ENCODE assay signal across 13 cellular contexts in the genomic region with DNA sequence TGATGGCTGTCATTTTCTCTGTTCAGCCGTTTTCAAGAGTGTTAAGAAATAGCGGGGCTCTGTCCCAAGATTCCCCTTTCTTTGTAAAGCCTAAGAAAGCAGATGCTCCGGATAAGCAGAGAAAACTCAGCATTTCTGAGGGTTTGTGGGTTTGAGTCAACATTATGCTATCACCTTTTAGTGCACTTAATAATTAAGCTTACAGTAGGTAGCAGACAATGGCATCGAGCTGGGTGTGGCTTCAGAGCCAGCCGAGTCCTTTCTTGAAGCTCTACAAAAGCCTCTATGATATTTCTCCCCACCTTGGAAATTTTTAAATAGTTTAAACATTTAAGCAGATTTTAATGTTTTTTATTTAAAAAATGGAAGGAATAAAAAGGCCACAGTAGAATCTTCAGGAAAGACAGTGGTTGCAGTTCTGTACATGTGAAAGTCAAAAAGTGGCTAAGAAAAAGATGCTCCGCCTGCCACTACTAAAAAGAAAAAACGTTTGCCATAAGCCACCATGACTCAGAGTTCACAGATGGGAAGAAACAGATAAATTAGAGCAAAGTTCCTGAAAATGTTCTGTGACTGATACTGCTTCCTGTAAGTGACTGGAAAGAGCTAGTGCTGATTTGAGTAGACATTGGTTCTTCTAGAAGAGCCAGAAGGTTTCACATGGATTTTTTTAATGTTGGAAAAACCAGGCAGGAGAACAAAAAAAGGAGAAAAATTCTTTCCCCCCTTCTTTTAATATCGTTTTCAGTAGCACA.
A peak's percentile ranks its signal among the peaks of the same experiment; 100 is the strongest.
DNase-seq lines count a peak whose midpoint lies in the region; FAIRE-seq and TF ChIP-seq lines count a peak whose summit lies in the region.
"Had no signal": no experiment of that assay in that cellular context is flagged by ENCODE, and none has a peak within 500 bp of the region (broad histone marks: within the 10 kb centered on the region; RNA-seq: fewer than 3 reads in every experiment).

No MANE protein-coding gene starts in this region.

- H3K9ac ChIP-seq in kidney (ENCODE audit: low read length in 2 of 2), result no peak overlapping the region

- peak; percentile 23 for FAIRE-seq in kidney (lab: Jason Lieb, UNC)
- FAIRE-seq: A204.1, H1 had no signal

- POLR2A ChIA-PET in MCF 10A (lab: Yijun Ruan, JAX), result no interaction called here

- no peaks in the 10 kb centered on the region for H3K27me3 ChIP-seq in breast epithelium
- H3K27me3 ChIP-seq in transverse colon, result no peaks in the 10 kb centered on the region

- no peak overlapping the region for H3K27ac Mint-ChIP-seq in MCF 10A (ENCODE audit: low read depth, unreplicated experiment)
- peak overlapping the region; percentile 34 for H3K27ac Mint-ChIP-seq in activated T-helper 2 cell treated with anti-CD3 and anti-CD28 coated beads, Interferon-gamma antibody, Interleukin-2, Interleukin-4, amounts not matched to agents 10 μg/mL and 5 μg/mL and 100 μg/mL, durations not matched to agents 14 hours and 24 hours and 36 hours
- no peak overlapping the region for H3K27ac Mint-ChIP-seq in activated naive CD8-positive, alpha-beta T cell treated with anti-CD3 and anti-CD28 coated beads for 36 hours
- H3K27ac Mint-ChIP-seq: nephron progenitor cell, T-cell had no signal

- TF ChIP-seq EP300 in transverse colon (IDR thresholded peaks at IDR 0.05; ENCODE audit: low read depth), result no peak

- H3K9me3 Mint-ChIP-seq in MCF 10A (ENCODE audit: unreplicated experiment), result peaks cover 10% of the 10 kb centered on the region
- peaks cover 12% of the 10 kb centered on the region for H3K9me3 Mint-ChIP-seq in activated T-helper 2 cell treated with anti-CD3 and anti-CD28 coated beads, Interferon-gamma antibody, Interleukin-2, Interleukin-4, amounts not matched to agents 10 μg/mL and 5 μg/mL and 100 μg/mL, durations not matched to agents 14 hours and 24 hours and 36 hours
- no peaks in the 10 kb centered on the region for H3K9me3 Mint-ChIP-seq in activated naive CD8-positive, alpha-beta T cell treated with anti-CD3 and anti-CD28 coated beads for 36 hours

- CTCF ChIA-PET in MCF 10A (lab: Yijun Ruan, JAX), result interaction anchor here (0.7 kb wide), 1 partner anchor 941 kb away, joined by 3 read pairs; no protein-coding TSS in a partner anchor

- H3K4me1 Mint-ChIP-seq in MCF 10A (ENCODE audit: insufficient read depth, unreplicated experiment), result peaks cover 15% of the 10 kb centered on the region
- peaks cover 27% of the 10 kb centered on the region for H3K4me1 Mint-ChIP-seq in activated T-helper 2 cell treated with anti-CD3 and anti-CD28 coated beads, Interferon-gamma antibody, Interleukin-2, Interleukin-4, amounts not matched to agents 10 μg/mL and 5 μg/mL and 100 μg/mL, durations not matched to agents 14 hours and 24 hours and 36 hours (ENCODE audit: low read depth)
- no peaks in the 10 kb centered on the region for H3K4me1 Mint-ChIP-seq in activated naive CD8-positive, alpha-beta T cell treated with anti-CD3 and anti-CD28 coated beads for 36 hours

- H3K4me3 ChIP-seq in breast epithelium (no peak overlapping the region), kidney (ENCODE audit: low read length in 2 of 2) (no peak overlapping the region), transverse colon (no peak overlapping the region)

- no peak for TF ChIP-seq POLR2A in breast epithelium (IDR thresholded peaks at IDR 0.05)
- TF ChIP-seq POLR2A in transverse colon (IDR thresholded peaks at IDR 0.05), result no peak

- DNase-seq in MCF 10A (ENCODE audit: unreplicated experiment) (peak; percentile 70), breast epithelium (ENCODE audit: low spot score in 2 of 2) (no peak), kidney (no peak), transverse colon (no peak), epidermal melanocyte (ENCODE audit: insufficient read length, low spot score) (no peak)
- DNase-seq in activated T-helper 2 cell treated with anti-CD3 and anti-CD28 coated beads, Interferon-gamma antibody, Interleukin-2, Interleukin-4, amounts not matched to agents 10 μg/mL and 5 μg/mL and 100 μg/mL, durations not matched to agents 14 hours and 24 hours and 36 hours (ENCODE audit: low spot score), result no peak
- no peak for DNase-seq in activated CD4-positive, CD25-positive, alpha-beta regulatory T cell (lab: John Stamatoyannopoulos, UW)
- DNase-seq in activated naive CD8-positive, alpha-beta T cell treated with anti-CD3 and anti-CD28 coated beads for 36 hours, result no peak
- DNase-seq: nephron progenitor cell, T-cell had no signal

- BruUV-seq in MCF 10A (replicated peaks; lab: Mats Ljungman, UMichigan), result no TSS peak

- no peaks in the 10 kb centered on the region for H3K27me3 Mint-ChIP-seq in MCF 10A (ENCODE audit: insufficient read depth, unreplicated experiment)
- H3K27me3 Mint-ChIP-seq in activated T-helper 2 cell treated with anti-CD3 and anti-CD28 coated beads, Interferon-gamma antibody, Interleukin-2, Interleukin-4, amounts not matched to agents 10 μg/mL and 5 μg/mL and 100 μg/mL, durations not matched to agents 14 hours and 24 hours and 36 hours (ENCODE audit: low read depth), result no peaks in the 10 kb centered on the region
- H3K27me3 Mint-ChIP-seq in activated naive CD8-positive, alpha-beta T cell treated with anti-CD3 and anti-CD28 coated beads for 36 hours, result peaks cover 9% of the 10 kb centered on the region

- intact Hi-C loops in MCF 10A (cut with micrococcal nuclease) (no loop called here), breast epithelium (cut with DNase I; ENCODE audit: low total_unique reads) (no loop called here), kidney (cut with DNase I) (no loop called here), transverse colon (cut with DNase I; ENCODE audit: low total_unique reads) (no loop called here)
- intact Hi-C loops in activated T-helper 2 cell treated with anti-CD3 and anti-CD28 coated beads, Interferon-gamma antibody, Interleukin-2, Interleukin-4, amounts not matched to agents 10 μg/mL and 5 μg/mL and 100 μg/mL, durations not matched to agents 14 hours and 24 hours and 36 hours (cut with micrococcal nuclease), result loop anchor here (2.0 to 10.0 kb wide), 3 partner anchors 32 to 226 kb away; a partner anchor contains a TSS

- H3K36me3 Mint-ChIP-seq in MCF 10A (ENCODE audit: insufficient read depth, unreplicated experiment), result no peaks in the 10 kb centered on the region
- H3K36me3 Mint-ChIP-seq in activated T-helper 2 cell treated with anti-CD3 and anti-CD28 coated beads, Interferon-gamma antibody, Interleukin-2, Interleukin-4, amounts not matched to agents 10 μg/mL and 5 μg/mL and 100 μg/mL, durations not matched to agents 14 hours and 24 hours and 36 hours (ENCODE audit: low read depth), result peaks cover 10% of the 10 kb centered on the region
- no peaks in the 10 kb centered on the region for H3K36me3 Mint-ChIP-seq in activated naive CD8-positive, alpha-beta T cell treated with anti-CD3 and anti-CD28 coated beads for 36 hours
- H3K36me3 Mint-ChIP-seq: T-cell had no signal

- H3K36me3 ChIP-seq in breast epithelium (no peaks in the 10 kb centered on the region), kidney (ENCODE audit: control insufficient read depth in 1 of 2, insufficient read depth in 2 of 2, low read length in 2 of 2) (no peaks in the 10 kb centered on the region), transverse colon (no peaks in the 10 kb centered on the region)

- H3K9me3 ChIP-seq in breast epithelium (no peaks in the 10 kb centered on the region), kidney (ENCODE audit: control insufficient read depth in 1 of 2, low read length in 2 of 2) (no peaks in the 10 kb centered on the region), transverse colon (no peaks in the 10 kb centered on the region)

- TF ChIP-seq CTCF in MCF 10A (IDR thresholded peaks at IDR 0.05; ENCODE audit: unreplicated experiment) (no peak), breast epithelium (IDR thresholded peaks at IDR 0.05) (no peak), kidney (IDR thresholded peaks at IDR 0.05; ENCODE audit: borderline replicate concordance, extremely low read depth, insufficient read depth) (no peak), transverse colon (IDR thresholded peaks at IDR 0.05) (no peak)

- H3K4me1 ChIP-seq in breast epithelium (no peaks in the 10 kb centered on the region), kidney (ENCODE audit: control insufficient read depth in 1 of 2, insufficient read depth in 1 of 2, low read depth in 1 of 2, low read length in 2 of 2) (peaks cover 4 to 10% of the 10 kb centered on the region in 2 donors), transverse colon (peaks cover 0 to 19% (median 6%) of the 10 kb centered on the region in 4 donors)

- peak overlapping the region in 1 of 2 donors; percentile 53 for H3K27ac ChIP-seq in breast epithelium
- no peak overlapping the region for H3K27ac ChIP-seq in kidney (ENCODE audit: low read depth in 2 of 2, low read length in 2 of 2)
- H3K27ac ChIP-seq in transverse colon, result peak overlapping the region; percentile 23 to 59 (median 42)
- H3K27ac ChIP-seq: HL-60 had no signal

- no peak overlapping the region for H3K4me3 Mint-ChIP-seq in MCF 10A (ENCODE audit: unreplicated experiment)
- no peak overlapping the region for H3K4me3 Mint-ChIP-seq in activated T-helper 2 cell treated with anti-CD3 and anti-CD28 coated beads, Interferon-gamma antibody, Interleukin-2, Interleukin-4, amounts not matched to agents 10 μg/mL and 5 μg/mL and 100 μg/mL, durations not matched to agents 14 hours and 24 hours and 36 hours (ENCODE audit: low read depth)
- H3K4me3 Mint-ChIP-seq in activated naive CD8-positive, alpha-beta T cell treated with anti-CD3 and anti-CD28 coated beads for 36 hours, result no peak overlapping the region
- H3K4me3 Mint-ChIP-seq: nephron progenitor cell, T-cell had no signal

- 59 to 62% methylated on average over 8 of the region's 8 CpGs for WGBS in transverse colon (ENCODE audit: low coverage in 1 of 2), 2 donors

- in situ Hi-C loops in transverse colon (cut with MboI; ENCODE audit: low pct_ligation_motif_present in 1 of 4, low pct_unique_long_range_greater_than_20kb in 1 of 4, low sequenced_read_pairs in 3 of 4), result no loop called here

Comparison
In these comparisons a context has a peak if more than half of its experiments do, and no peak if none do; other contexts are left out.
1. H3K27ac ChIP-seq: peak in transverse colon (4 of 4); none in kidney (0 of 2).